1 cellular context compared by ENCODE assay signal in genomic region chr5:64505769-64506566, GRCh38.
TF ChIP-seq lines count a peak whose summit lies in the region.

Gene RGS7BP (plus strand): TSS chr5:64506015. CDS start chr5:64506625, 610 bp downstream.

TF ChIP-seq in HepG2, 621 proteins besides CTCF, POLR2A, EP300 and RAD21 (continued from another document):
- TF ChIP-seq UBTF (CRISPR knock-in tag; IDR thresholded peaks at IDR 0.05) (peak; percentile 48; the same call in 1 of the 2 replicates), SALL1 (CRISPR knock-in tag; IDR thresholded peaks at IDR 0.05) (0 out of 2 replicates have a peak, but pooled peaks have one; percentile 19), ZNF468 (CRISPR knock-in tag; IDR thresholded peaks at IDR 0.05) (0 out of 2 replicates have a peak, but pooled peaks have one; percentile 39), E2F5 (CRISPR knock-in tag; conservative IDR thresholded peaks at IDR 0.05) (no peak), MTF2 (CRISPR knock-in tag; IDR thresholded peaks at IDR 0.05; ENCODE audit: borderline replicate concordance) (peak; percentile 83; the same call in 1 of the 2 replicates)
- TF ChIP-seq, protein P1, sequence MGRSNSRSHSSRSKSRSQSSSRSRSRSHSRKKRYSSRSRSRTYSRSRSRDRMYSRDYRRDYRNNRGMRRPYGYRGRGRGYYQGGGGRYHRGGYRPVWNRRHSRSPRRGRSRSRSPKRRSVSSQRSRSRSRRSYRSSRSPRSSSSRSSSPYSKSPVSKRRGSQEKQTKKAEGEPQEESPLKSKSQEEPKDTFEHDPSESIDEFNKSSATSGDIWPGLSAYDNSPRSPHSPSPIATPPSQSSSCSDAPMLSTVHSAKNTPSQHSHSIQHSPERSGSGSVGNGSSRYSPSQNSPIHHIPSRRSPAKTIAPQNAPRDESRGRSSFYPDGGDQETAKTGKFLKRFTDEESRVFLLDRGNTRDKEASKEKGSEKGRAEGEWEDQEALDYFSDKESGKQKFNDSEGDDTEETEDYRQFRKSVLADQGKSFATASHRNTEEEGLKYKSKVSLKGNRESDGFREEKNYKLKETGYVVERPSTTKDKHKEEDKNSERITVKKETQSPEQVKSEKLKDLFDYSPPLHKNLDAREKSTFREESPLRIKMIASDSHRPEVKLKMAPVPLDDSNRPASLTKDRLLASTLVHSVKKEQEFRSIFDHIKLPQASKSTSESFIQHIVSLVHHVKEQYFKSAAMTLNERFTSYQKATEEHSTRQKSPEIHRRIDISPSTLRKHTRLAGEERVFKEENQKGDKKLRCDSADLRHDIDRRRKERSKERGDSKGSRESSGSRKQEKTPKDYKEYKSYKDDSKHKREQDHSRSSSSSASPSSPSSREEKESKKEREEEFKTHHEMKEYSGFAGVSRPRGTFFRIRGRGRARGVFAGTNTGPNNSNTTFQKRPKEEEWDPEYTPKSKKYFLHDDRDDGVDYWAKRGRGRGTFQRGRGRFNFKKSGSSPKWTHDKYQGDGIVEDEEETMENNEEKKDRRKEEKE (IDR thresholded peaks at IDR 0.05): no peak
